In the genomic region with DNA sequence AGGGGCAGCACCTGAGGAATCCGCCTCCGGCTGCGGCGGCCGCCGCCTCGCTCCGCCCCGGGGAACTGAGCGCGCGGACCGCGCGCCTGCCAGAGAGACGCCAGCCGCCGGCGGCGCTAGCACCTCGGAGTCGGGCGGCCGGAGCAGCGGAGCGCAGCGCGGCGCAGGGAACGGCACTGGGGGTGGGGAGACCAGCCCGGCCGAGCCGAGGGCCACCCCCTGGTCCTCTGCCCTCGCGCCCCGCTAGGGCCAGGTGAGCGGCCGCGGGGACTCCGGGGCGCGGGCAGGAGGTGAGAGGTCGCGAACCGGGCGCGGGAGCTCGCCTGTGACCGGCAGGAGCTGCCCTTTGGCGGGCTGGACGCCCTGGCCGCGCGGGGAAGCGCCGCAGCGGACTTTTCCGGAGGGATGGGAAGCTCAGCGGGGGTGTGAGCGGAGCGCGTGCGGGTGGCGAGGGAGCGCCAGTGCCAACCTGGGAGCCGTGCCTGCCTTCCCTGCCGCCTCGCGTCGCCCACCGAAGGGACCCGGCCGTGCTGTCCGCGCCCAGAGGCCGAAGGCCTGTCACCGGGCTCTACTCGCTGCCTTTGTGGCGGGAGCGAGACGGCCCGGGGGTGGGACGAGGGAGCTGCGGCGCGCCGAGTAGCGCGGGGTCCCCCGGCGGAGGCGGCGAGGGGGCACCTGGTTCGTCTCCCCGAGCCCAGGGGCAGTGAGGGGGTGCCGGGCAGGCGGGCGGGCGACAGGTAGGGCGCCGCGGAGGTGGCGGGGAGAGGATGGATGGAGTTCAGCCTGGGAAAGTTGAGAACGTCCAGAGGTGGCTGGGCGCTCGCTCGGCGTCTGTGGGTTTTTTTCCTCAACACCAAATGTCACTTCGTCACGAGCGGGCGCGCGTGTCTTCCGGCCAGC, we compare ENCODE assay signal across 7 cellular contexts. TPM values are rescaled to one million over a fixed set of nuclear protein-coding genes. Genes with fewer than 3 reads are reported as not detected.
A peak's percentile ranks its signal among the peaks of the same experiment; 100 is the strongest.
DNase-seq lines count a peak whose midpoint lies in the region; ATAC-seq, FAIRE-seq and TF ChIP-seq lines count a peak whose summit lies in the region.

A gene (plus strand): TSS at position 92 of the 900 bp plus-strand sequence. CDS start 141,287 bp downstream, outside the sequence.

- no peak for TF ChIP-seq EP300 in upper lobe of left lung (IDR thresholded peaks at IDR 0.05)

- DNase-seq in HTR-8/SVneo (ENCODE audit: insufficient read length, low spot score) (peak; percentile 57), T1000 (lab: John Stamatoyannopoulos, UW) (peak; percentile 47), fibroblast of mammary gland (ENCODE audit: low read depth) (peak; percentile 59), upper lobe of left lung (peak in 1 of 2 donors; percentile 89)
- DNase-seq in naive thymus-derived CD4-positive, alpha-beta T cell: peak in 1 of 9 donors; percentile 30

- CTCF ChIA-PET in naive thymus-derived CD4-positive, alpha-beta T cell (lab: Charles Lee): no interaction called here

- H3K36me3 ChIP-seq in naive thymus-derived CD4-positive, alpha-beta T cell (ENCODE audit: control insufficient read depth in 2 of 3, insufficient read depth in 3 of 3, low read length in 3 of 3): no peaks in the 10 kb centered on the region
- no peaks in the 10 kb centered on the region for H3K36me3 ChIP-seq in upper lobe of left lung

- peaks cover 0 to 17% (median 6%) of the 10 kb centered on the region in 7 donors for H3K4me1 Mint-ChIP-seq in naive thymus-derived CD4-positive, alpha-beta T cell

- WGBS in upper lobe of left lung, 2 donors: 1% methylated on average over 19 to 70 of the region's 115 CpGs

- H3K27ac Mint-ChIP-seq in naive thymus-derived CD4-positive, alpha-beta T cell: no peak within 1 kb of the TSS

- POLR2A ChIA-PET in naive thymus-derived CD4-positive, alpha-beta T cell (lab: Charles Lee): no interaction called here

- H3K4me3 Mint-ChIP-seq in naive thymus-derived CD4-positive, alpha-beta T cell: peak within 1 kb of the TSS in 8 of 10 donors; percentile 40 to 80 (median 60)

- no peaks in the 10 kb centered on the region for H3K4me1 ChIP-seq in naive thymus-derived CD4-positive, alpha-beta T cell (ENCODE audit: control insufficient read depth in 2 of 2, insufficient read depth in 2 of 2, low read length in 2 of 2)
- peaks cover 19 to 22% (median 20%) of the 10 kb centered on the region in 4 donors for H3K4me1 ChIP-seq in upper lobe of left lung

- H3K9me3 ChIP-seq in naive thymus-derived CD4-positive, alpha-beta T cell (ENCODE audit: control insufficient read depth in 2 of 3, low read length in 3 of 3): no peaks in the 10 kb centered on the region
- H3K9me3 ChIP-seq in upper lobe of left lung: no peaks in the 10 kb centered on the region

- H3K27me3 ChIP-seq in naive thymus-derived CD4-positive, alpha-beta T cell (ENCODE audit: control insufficient read depth in 2 of 2, insufficient read depth in 2 of 2, low read length in 2 of 2): peaks cover 0 to 5% of the 10 kb centered on the region in 2 donors
- peaks cover 0 to 25% (median 11%) of the 10 kb centered on the region in 4 donors for H3K27me3 ChIP-seq in upper lobe of left lung

- peaks cover 59 to 76% (median 71%) of the 10 kb centered on the region in 5 donors for H3K27me3 Mint-ChIP-seq in naive thymus-derived CD4-positive, alpha-beta T cell

- intact Hi-C loops in naive thymus-derived CD4-positive, alpha-beta T cell (cut with micrococcal nuclease): loop anchor here in 1 of 2 donors (10.0 kb wide), 1 partner anchor 922 kb away; a partner anchor contains a TSS

- no peak within 1 kb of the TSS for H3K27ac ChIP-seq in naive thymus-derived CD4-positive, alpha-beta T cell (ENCODE audit: low read depth, low read length)
- peak within 1 kb of the TSS in 1 of 4 donors; percentile 49 for H3K27ac ChIP-seq in upper lobe of left lung

- H3K4me3 ChIP-seq in GM08714 (ENCODE audit: low read length) (peak within 1 kb of the TSS; percentile 41), fibroblast of mammary gland (ENCODE audit: control insufficient read depth, low read depth, low read length) (peak within 1 kb of the TSS; percentile 67), upper lobe of left lung (peak within 1 kb of the TSS; percentile 28 to 59 (median 54))
- H3K4me3 ChIP-seq in naive thymus-derived CD4-positive, alpha-beta T cell (ENCODE audit: low read length): no peak within 1 kb of the TSS

- ATAC-seq in naive thymus-derived CD4-positive, alpha-beta T cell: peak; percentile 22
- ATAC-seq in upper lobe of left lung (ENCODE audit: low FRiP score in 2 of 2) (peak in 1 of 2 donors; percentile 94), HG03378 (IDR thresholded peaks at IDR 0.05; ENCODE audit: unreplicated experiment) (no peak)

- FAIRE-seq in HTR-8/SVneo (lab: Jason Lieb, UNC): peak; percentile 63

- H3K9me3 Mint-ChIP-seq in naive thymus-derived CD4-positive, alpha-beta T cell: peaks cover 0 to 4% (median 0%) of the 10 kb centered on the region in 11 donors

- no peak for TF ChIP-seq POLR2A in upper lobe of left lung (IDR thresholded peaks at IDR 0.05)

- peaks cover 0 to 3% (median 0%) of the 10 kb centered on the region in 5 donors for H3K36me3 Mint-ChIP-seq in naive thymus-derived CD4-positive, alpha-beta T cell

- TF ChIP-seq CTCF in fibroblast of mammary gland (conservative IDR thresholded peaks at IDR 0.05; ENCODE audit: control insufficient read depth, insufficient read depth, low read depth, low read length): peak; percentile 10
- peak in 2 of 6 experiments; percentile 17 to 45 for TF ChIP-seq CTCF in upper lobe of left lung (IDR thresholded peaks at IDR 0.05)

RNA-seq across cellular contexts. Expression of the gene that starts here (rescaled TPM):
- not detected for total RNA-seq in naive thymus-derived CD4-positive, alpha-beta T cell
- under 1 TPM; 0.09 to 0.11 TPM for polyA plus RNA-seq in naive thymus-derived CD4-positive, alpha-beta T cell
- total RNA-seq in upper lobe of left lung: 1 to 10 TPM in 1 of 6 donors, under 1 TPM in 5; under 0.01 to 2.0 (median 0.44) TPM

Comparison
In these comparisons a context has a peak if more than half of its experiments do, and no peak if none do; other contexts are left out.
1. Peak in ATAC-seq in naive thymus-derived CD4-positive, alpha-beta T cell; RNA of the gene not detected or under 1 TPM.